1 cellular context compared by ENCODE assay signal in the genomic region with DNA sequence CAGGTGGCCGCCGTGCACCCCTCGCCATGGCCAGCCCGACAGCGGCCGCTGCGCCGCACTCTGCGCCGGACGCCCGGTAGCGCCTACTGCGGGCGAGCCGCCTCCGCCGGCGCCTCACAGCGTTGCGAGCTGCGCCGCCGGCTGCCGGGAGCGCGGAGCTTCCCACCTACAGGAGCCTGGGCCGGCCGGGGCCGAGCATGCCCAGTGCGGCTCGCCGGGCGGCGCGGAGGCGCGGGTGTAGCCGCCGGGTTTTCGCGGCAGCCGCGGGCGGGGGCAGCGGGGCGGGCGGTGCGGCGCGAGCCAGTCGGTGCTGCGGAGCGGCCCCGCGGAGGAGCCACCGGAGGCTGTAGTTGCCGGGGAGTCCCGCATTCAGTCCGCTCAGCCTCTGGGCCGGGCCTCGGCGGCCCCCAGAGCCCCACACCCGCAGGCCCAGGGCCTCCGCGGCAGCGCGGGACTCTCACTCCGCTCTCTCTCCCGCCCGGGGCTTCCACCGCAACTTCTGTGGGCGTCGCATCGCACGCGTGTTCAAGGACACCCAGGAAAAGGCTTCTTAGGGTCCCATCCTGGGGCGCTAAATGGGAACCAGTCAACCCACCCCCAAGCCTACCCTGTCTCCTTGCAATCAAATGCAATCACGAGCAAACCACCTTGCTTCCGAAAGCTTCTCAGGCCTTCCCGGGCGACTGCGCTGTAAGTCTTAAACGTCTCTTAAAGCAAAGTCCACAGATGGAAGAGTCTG.
TF ChIP-seq lines count a peak whose summit lies in the region.

A gene (minus strand): TSS at position 143 of the 739 bp plus-strand sequence. CDS start 20,518 bp downstream, outside the sequence.

TF ChIP-seq in K562, 482 proteins besides CTCF, POLR2A, EP300 and RAD21 (continued from another document):
- TF ChIP-seq, protein P1, sequence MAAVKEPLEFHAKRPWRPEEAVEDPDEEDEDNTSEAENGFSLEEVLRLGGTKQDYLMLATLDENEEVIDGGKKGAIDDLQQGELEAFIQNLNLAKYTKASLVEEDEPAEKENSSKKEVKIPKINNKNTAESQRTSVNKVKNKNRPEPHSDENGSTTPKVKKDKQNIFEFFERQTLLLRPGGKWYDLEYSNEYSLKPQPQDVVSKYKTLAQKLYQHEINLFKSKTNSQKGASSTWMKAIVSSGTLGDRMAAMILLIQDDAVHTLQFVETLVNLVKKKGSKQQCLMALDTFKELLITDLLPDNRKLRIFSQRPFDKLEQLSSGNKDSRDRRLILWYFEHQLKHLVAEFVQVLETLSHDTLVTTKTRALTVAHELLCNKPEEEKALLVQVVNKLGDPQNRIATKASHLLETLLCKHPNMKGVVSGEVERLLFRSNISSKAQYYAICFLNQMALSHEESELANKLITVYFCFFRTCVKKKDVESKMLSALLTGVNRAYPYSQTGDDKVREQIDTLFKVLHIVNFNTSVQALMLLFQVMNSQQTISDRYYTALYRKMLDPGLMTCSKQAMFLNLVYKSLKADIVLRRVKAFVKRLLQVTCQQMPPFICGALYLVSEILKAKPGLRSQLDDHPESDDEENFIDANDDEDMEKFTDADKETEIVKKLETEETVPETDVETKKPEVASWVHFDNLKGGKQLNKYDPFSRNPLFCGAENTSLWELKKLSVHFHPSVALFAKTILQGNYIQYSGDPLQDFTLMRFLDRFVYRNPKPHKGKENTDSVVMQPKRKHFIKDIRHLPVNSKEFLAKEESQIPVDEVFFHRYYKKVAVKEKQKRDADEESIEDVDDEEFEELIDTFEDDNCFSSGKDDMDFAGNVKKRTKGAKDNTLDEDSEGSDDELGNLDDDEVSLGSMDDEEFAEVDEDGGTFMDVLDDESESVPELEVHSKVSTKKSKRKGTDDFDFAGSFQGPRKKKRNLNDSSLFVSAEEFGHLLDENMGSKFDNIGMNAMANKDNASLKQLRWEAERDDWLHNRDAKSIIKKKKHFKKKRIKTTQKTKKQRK (IDR thresholded peaks at IDR 0.05; ENCODE audit: borderline replicate concordance, low read depth, low read length), result no peak
- TF ChIP-seq, protein P2, sequence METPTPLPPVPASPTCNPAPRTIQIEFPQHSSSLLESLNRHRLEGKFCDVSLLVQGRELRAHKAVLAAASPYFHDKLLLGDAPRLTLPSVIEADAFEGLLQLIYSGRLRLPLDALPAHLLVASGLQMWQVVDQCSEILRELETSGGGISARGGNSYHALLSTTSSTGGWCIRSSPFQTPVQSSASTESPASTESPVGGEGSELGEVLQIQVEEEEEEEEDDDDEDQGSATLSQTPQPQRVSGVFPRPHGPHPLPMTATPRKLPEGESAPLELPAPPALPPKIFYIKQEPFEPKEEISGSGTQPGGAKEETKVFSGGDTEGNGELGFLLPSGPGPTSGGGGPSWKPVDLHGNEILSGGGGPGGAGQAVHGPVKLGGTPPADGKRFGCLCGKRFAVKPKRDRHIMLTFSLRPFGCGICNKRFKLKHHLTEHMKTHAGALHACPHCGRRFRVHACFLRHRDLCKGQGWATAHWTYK (CRISPR knock-in tag; IDR thresholded peaks at IDR 0.05), result 0 out of 2 replicates have a peak, but pooled peaks have one; percentile 18
- no peak for TF ChIP-seq ZNF263 (CRISPR knock-in tag; IDR thresholded peaks at IDR 0.05; ENCODE audit: borderline replicate concordance)
- TF ChIP-seq E2F3 (CRISPR knock-in tag; IDR thresholded peaks at IDR 0.05), result no peak
- no peak for TF ChIP-seq PHB (CRISPR knock-in tag; IDR thresholded peaks at IDR 0.05)
- no peak for TF ChIP-seq BHLHE40 (IDR thresholded peaks at IDR 0.05; ENCODE audit: low read length)
- no peak for TF ChIP-seq PML (IDR thresholded peaks at IDR 0.05; ENCODE audit: low read length)
- TF ChIP-seq, protein P3, sequence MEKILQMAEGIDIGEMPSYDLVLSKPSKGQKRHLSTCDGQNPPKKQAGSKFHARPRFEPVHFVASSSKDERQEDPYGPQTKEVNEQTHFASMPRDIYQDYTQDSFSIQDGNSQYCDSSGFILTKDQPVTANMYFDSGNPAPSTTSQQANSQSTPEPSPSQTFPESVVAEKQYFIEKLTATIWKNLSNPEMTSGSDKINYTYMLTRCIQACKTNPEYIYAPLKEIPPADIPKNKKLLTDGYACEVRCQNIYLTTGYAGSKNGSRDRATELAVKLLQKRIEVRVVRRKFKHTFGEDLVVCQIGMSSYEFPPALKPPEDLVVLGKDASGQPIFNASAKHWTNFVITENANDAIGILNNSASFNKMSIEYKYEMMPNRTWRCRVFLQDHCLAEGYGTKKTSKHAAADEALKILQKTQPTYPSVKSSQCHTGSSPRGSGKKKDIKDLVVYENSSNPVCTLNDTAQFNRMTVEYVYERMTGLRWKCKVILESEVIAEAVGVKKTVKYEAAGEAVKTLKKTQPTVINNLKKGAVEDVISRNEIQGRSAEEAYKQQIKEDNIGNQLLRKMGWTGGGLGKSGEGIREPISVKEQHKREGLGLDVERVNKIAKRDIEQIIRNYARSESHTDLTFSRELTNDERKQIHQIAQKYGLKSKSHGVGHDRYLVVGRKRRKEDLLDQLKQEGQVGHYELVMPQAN (IDR thresholded peaks at IDR 0.05; ENCODE audit: borderline replicate concordance), result no peak
- no peak for TF ChIP-seq LCOR (CRISPR knock-in tag; IDR thresholded peaks at IDR 0.05)
- no peak for TF ChIP-seq ZKSCAN1 (IDR thresholded peaks at IDR 0.05; ENCODE audit: low read depth, low read length)
- TF ChIP-seq SMARCC2 (IDR thresholded peaks at IDR 0.05; ENCODE audit: low read depth), result no peak
- no peak for TF ChIP-seq ZNF324 (CRISPR knock-in tag; IDR thresholded peaks at IDR 0.05)
- TF ChIP-seq KDM2B (CRISPR knock-in tag; IDR thresholded peaks at IDR 0.05), result no peak
- no peak for TF ChIP-seq OTX1 (CRISPR knock-in tag; IDR thresholded peaks at IDR 0.05)
- TF ChIP-seq GATA2 (CRISPR knock-in tag; IDR thresholded peaks at IDR 0.05), result no peak
- TF ChIP-seq ZNF253 (CRISPR knock-in tag; conservative IDR thresholded peaks at IDR 0.05), result no peak
- no peak for TF ChIP-seq GABPB1 (CRISPR knock-in tag; IDR thresholded peaks at IDR 0.05)
- TF ChIP-seq ZNF75A (CRISPR knock-in tag; IDR thresholded peaks at IDR 0.05), result no peak
- peak; percentile 62; the same call in 1 of the 2 replicates for TF ChIP-seq L3MBTL2 (IDR thresholded peaks at IDR 0.05)
- TF ChIP-seq, protein P4, sequence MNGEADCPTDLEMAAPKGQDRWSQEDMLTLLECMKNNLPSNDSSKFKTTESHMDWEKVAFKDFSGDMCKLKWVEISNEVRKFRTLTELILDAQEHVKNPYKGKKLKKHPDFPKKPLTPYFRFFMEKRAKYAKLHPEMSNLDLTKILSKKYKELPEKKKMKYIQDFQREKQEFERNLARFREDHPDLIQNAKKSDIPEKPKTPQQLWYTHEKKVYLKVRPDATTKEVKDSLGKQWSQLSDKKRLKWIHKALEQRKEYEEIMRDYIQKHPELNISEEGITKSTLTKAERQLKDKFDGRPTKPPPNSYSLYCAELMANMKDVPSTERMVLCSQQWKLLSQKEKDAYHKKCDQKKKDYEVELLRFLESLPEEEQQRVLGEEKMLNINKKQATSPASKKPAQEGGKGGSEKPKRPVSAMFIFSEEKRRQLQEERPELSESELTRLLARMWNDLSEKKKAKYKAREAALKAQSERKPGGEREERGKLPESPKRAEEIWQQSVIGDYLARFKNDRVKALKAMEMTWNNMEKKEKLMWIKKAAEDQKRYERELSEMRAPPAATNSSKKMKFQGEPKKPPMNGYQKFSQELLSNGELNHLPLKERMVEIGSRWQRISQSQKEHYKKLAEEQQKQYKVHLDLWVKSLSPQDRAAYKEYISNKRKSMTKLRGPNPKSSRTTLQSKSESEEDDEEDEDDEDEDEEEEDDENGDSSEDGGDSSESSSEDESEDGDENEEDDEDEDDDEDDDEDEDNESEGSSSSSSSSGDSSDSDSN (IDR thresholded peaks at IDR 0.05; ENCODE audit: borderline replicate concordance in 1 of 2, low read depth in 2 of 2, low read length in 2 of 2), result peak; percentile 84 to 96; a peak in 3 of 4 replicates
- no peak for TF ChIP-seq ZNF408 (CRISPR knock-in tag; IDR thresholded peaks at IDR 0.05; ENCODE audit: low read depth)
- no peak for TF ChIP-seq CBFA2T2 (conservative IDR thresholded peaks at IDR 0.05)
- no peak for TF ChIP-seq MTA3 (IDR thresholded peaks at IDR 0.05; ENCODE audit: borderline replicate concordance)
- TF ChIP-seq, protein P5, sequence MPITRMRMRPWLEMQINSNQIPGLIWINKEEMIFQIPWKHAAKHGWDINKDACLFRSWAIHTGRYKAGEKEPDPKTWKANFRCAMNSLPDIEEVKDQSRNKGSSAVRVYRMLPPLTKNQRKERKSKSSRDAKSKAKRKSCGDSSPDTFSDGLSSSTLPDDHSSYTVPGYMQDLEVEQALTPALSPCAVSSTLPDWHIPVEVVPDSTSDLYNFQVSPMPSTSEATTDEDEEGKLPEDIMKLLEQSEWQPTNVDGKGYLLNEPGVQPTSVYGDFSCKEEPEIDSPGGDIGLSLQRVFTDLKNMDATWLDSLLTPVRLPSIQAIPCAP (CRISPR knock-in tag; IDR thresholded peaks at IDR 0.05; ENCODE audit: borderline replicate concordance), result no peak
- peak; percentile 39 for TF ChIP-seq RBM25 (IDR thresholded peaks at IDR 0.05; ENCODE audit: low read depth, low read length, severe bottlenecking)
- TF ChIP-seq ZNF384 (IDR thresholded peaks at IDR 0.05; ENCODE audit: low read depth, low read length), result 0 out of 2 replicates have a peak, but pooled peaks have one; percentile 22
- TF ChIP-seq ZNF431 (CRISPR knock-in tag; IDR thresholded peaks at IDR 0.05), result no peak
- no peak for TF ChIP-seq FOXK1 (CRISPR knock-in tag; IDR thresholded peaks at IDR 0.05; ENCODE audit: borderline replicate concordance)
- no peak for TF ChIP-seq KDM1A (IDR thresholded peaks at IDR 0.05)
- TF ChIP-seq POLR2H (tag; IDR thresholded peaks at IDR 0.05; ENCODE audit: low read depth), result no peak
- no peak for TF ChIP-seq HMG20A (CRISPR knock-in tag; conservative IDR thresholded peaks at IDR 0.05)
- 0 out of 2 replicates have a peak, but pooled peaks have one; percentile 24 for TF ChIP-seq TAF7 (tag; IDR thresholded peaks at IDR 0.05)
- TF ChIP-seq PCBP2 (IDR thresholded peaks at IDR 0.05; ENCODE audit: low read depth, low read length, poor library complexity, severe bottlenecking), result no peak
- 0 out of 2 replicates have a peak, but pooled peaks have one; percentile 5 for TF ChIP-seq HCFC1 (IDR thresholded peaks at IDR 0.05; ENCODE audit: low read depth, low read length)
- no peak for TF ChIP-seq SMARCA4 (IDR thresholded peaks at IDR 0.05)
- TF ChIP-seq CTBP1 (IDR thresholded peaks at IDR 0.05; ENCODE audit: borderline replicate concordance), result peak; percentile 74; the same call in 1 of the 2 replicates
